8 cellular contexts compared by ENCODE assay signal in genomic region chrX:119468930-119469635, GRCh38. TPM values are rescaled to one million over a fixed set of nuclear protein-coding genes. Genes with fewer than 3 reads are reported as not detected.
A peak's percentile ranks its signal among the peaks of the same experiment; 100 is the strongest.
DNase-seq lines count a peak whose midpoint lies in the region; ATAC-seq and TF ChIP-seq lines count a peak whose summit lies in the region.

No MANE protein-coding gene starts in this region.

- POLR2A ChIA-PET in GM10248 (lab: Yijun Ruan, JAX): no interaction called here

- ATAC-seq in activated naive CD8-positive, alpha-beta T cell treated with anti-CD3 and anti-CD28 coated beads, Interleukin-2, amount 50 U/mL, for 24 hours: peak; percentile 72
- peak; percentile 81 to 96 (median 92) for ATAC-seq in heart right ventricle
- ATAC-seq in upper lobe of right lung: peak; percentile 94

- intact Hi-C loops in heart right ventricle (cut with DNase I) (no loop called here), upper lobe of right lung (cut with DNase I) (no loop called here)

- H3K27me3 Mint-ChIP-seq in activated naive CD8-positive, alpha-beta T cell treated with anti-CD3 and anti-CD28 coated beads, Interleukin-2, amount 50 U/mL, for 24 hours: no peaks in the 10 kb centered on the region
- no peaks in the 10 kb centered on the region for H3K27me3 Mint-ChIP-seq in progenitor cell of endocrine pancreas

- no peak overlapping the region for H2AFZ ChIP-seq in SU-DHL-6 (ENCODE audit: low read depth, low read length, severe bottlenecking)

- H3K9me3 Mint-ChIP-seq in activated naive CD8-positive, alpha-beta T cell treated with anti-CD3 and anti-CD28 coated beads, Interleukin-2, amount 50 U/mL, for 24 hours: no peaks in the 10 kb centered on the region
- H3K9me3 Mint-ChIP-seq in progenitor cell of endocrine pancreas (ENCODE audit: low read depth): no peaks in the 10 kb centered on the region

- peaks cover 32% of the 10 kb centered on the region for H3F3A ChIP-seq in SU-DHL-6 (ENCODE audit: insufficient read depth)

- peaks cover 10% of the 10 kb centered on the region for H3K79me2 ChIP-seq in SU-DHL-6 (ENCODE audit: insufficient read depth, low read length)

- H3K4me1 ChIP-seq in heart right ventricle: peaks cover 0 to 10% (median 0%) of the 10 kb centered on the region in 9 donors
- no peaks in the 10 kb centered on the region for H3K4me1 ChIP-seq in upper lobe of right lung

- peaks cover 24% of the 10 kb centered on the region for H3K36me3 Mint-ChIP-seq in activated naive CD8-positive, alpha-beta T cell treated with anti-CD3 and anti-CD28 coated beads, Interleukin-2, amount 50 U/mL, for 24 hours (ENCODE audit: low read depth)
- H3K36me3 Mint-ChIP-seq in progenitor cell of endocrine pancreas (ENCODE audit: insufficient read depth): no peaks in the 10 kb centered on the region

- DNase-seq in GM10248 (ENCODE audit: extremely low spot score) (peak; percentile 79), HFF-Myc (ENCODE audit: extremely low read depth, low read depth) (no peak), NB4 (ENCODE audit: low read depth) (peak; percentile 90), heart right ventricle (peak; percentile 84 to 91), progenitor cell of endocrine pancreas (ENCODE audit: low spot score, unreplicated experiment) (peak; percentile 77), upper lobe of right lung (peak; percentile 95)
- DNase-seq in activated naive CD8-positive, alpha-beta T cell treated with anti-CD3 and anti-CD28 coated beads, Interleukin-2, amount 50 U/mL, for 24 hours: peak; percentile 91

- peaks cover 14% of the 10 kb centered on the region for H3K4me1 Mint-ChIP-seq in activated naive CD8-positive, alpha-beta T cell treated with anti-CD3 and anti-CD28 coated beads, Interleukin-2, amount 50 U/mL, for 24 hours
- H3K4me1 Mint-ChIP-seq in progenitor cell of endocrine pancreas (ENCODE audit: low read depth): peaks cover 2% of the 10 kb centered on the region

- peaks cover 9% of the 10 kb centered on the region; the same call in 1 of the 2 replicates for H4K20me1 ChIP-seq in SU-DHL-6 (ENCODE audit: low read depth, low read length)

- H3K27me3 ChIP-seq in SU-DHL-6 (ENCODE audit: low read length) (no peaks in the 10 kb centered on the region), heart right ventricle (no peaks in the 10 kb centered on the region), upper lobe of right lung (no peaks in the 10 kb centered on the region)

- TF ChIP-seq CTCF in GM10248 (IDR thresholded peaks at IDR 0.05; ENCODE audit: control extremely low read depth, extremely low read depth, low read depth, missing control alignments) (peak; percentile 78), HFF-Myc (IDR thresholded peaks at IDR 0.05; ENCODE audit: low read depth, low read length, missing control alignments) (peak; percentile 52), NB4 (IDR thresholded peaks at IDR 0.05; ENCODE audit: low read depth, low read length) (peak; percentile 23), SU-DHL-6 (IDR thresholded peaks at IDR 0.05; ENCODE audit: insufficient read depth, low read length, poor library complexity, severe bottlenecking) (peak; percentile 41), heart right ventricle (IDR thresholded peaks at IDR 0.05) (peak; percentile 49 to 87 (median 79)), progenitor cell of endocrine pancreas (IDR thresholded peaks at IDR 0.05; ENCODE audit: unreplicated experiment) (peak; percentile 68), upper lobe of right lung (IDR thresholded peaks at IDR 0.05) (peak; percentile 66)

- H3K36me3 ChIP-seq in SU-DHL-6 (ENCODE audit: low read length): peaks cover 10% of the 10 kb centered on the region; the same call in 1 of the 2 replicates
- peaks cover 0 to 23% (median 0%) of the 10 kb centered on the region in 9 donors for H3K36me3 ChIP-seq in heart right ventricle
- peaks cover 18% of the 10 kb centered on the region for H3K36me3 ChIP-seq in upper lobe of right lung

- H3K4me3 Mint-ChIP-seq in activated naive CD8-positive, alpha-beta T cell treated with anti-CD3 and anti-CD28 coated beads, Interleukin-2, amount 50 U/mL, for 24 hours: peak overlapping the region; percentile 85
- H3K4me3 Mint-ChIP-seq in progenitor cell of endocrine pancreas (ENCODE audit: low read depth): peak overlapping the region; percentile 86

- peak overlapping the region; percentile 99 for H3K9ac ChIP-seq in SU-DHL-6 (ENCODE audit: low read length)

- H3K9me3 ChIP-seq in SU-DHL-6 (ENCODE audit: insufficient read depth, low read length) (no peaks in the 10 kb centered on the region), heart right ventricle (no peaks in the 10 kb centered on the region), upper lobe of right lung (no peaks in the 10 kb centered on the region)

- no peaks in the 10 kb centered on the region for H3K9me2 ChIP-seq in SU-DHL-6 (replicated peaks; ENCODE audit: insufficient read depth, low read length)

- TF ChIP-seq POLR2A in NB4 (IDR thresholded peaks at IDR 0.05; ENCODE audit: extremely low read depth, insufficient read length): peak; percentile 54

- CTCF ChIA-PET in GM10248 (lab: Yijun Ruan, JAX): interaction anchor here (0.6 to 3.7 kb wide), 9 partner anchors 11 to 323 kb away, joined by 3 to 45 read pairs (median 5); partner anchors contain the start of gene RPL39

- H3K27ac Mint-ChIP-seq in activated naive CD8-positive, alpha-beta T cell treated with anti-CD3 and anti-CD28 coated beads, Interleukin-2, amount 50 U/mL, for 24 hours: peak overlapping the region; percentile 93
- peak overlapping the region; percentile 82 for H3K27ac Mint-ChIP-seq in progenitor cell of endocrine pancreas

- H3K27ac ChIP-seq in SU-DHL-6 (ENCODE audit: low read depth, low read length): peak overlapping the region; percentile 90
- peak overlapping the region; percentile 90 to 99 (median 97) for H3K27ac ChIP-seq in heart right ventricle
- peak overlapping the region; percentile 92 for H3K27ac ChIP-seq in upper lobe of right lung

- 1 to 3% methylated on average over 19 to 56 of the region's 60 CpGs for WGBS in heart right ventricle, 2 donors

- H3K4me3 ChIP-seq in HFF-Myc (replicated peaks; ENCODE audit: low read depth, low read length) (peak overlapping the region; percentile 70), NB4 (ENCODE audit: low read depth, low read length) (peak overlapping the region; percentile 78), SU-DHL-6 (ENCODE audit: insufficient read depth, low read length, poor library complexity, severe bottlenecking) (peak overlapping the region; percentile 94), heart right ventricle (peak overlapping the region; percentile 74 to 96 (median 85)), upper lobe of right lung (peak overlapping the region; percentile 72)

- H3K4me2 ChIP-seq in SU-DHL-6 (ENCODE audit: low read depth, low read length, poor library complexity, severe bottlenecking): peak overlapping the region; percentile 68

RNA-seq across cellular contexts. Expression of gene SLC25A5, which starts 0.8 kb away (rescaled TPM):
- total RNA-seq in heart right ventricle: 100 to 1,000 TPM; 133 to 287 (median 184) TPM
- 100 to 1,000 TPM in 1 of 2 donors, 10 to 100 TPM in 1; 43.3 to 482 TPM for polyA plus RNA-seq in heart right ventricle
- total RNA-seq in progenitor cell of endocrine pancreas: 224 and 225 TPM in 2 replicates
- 323 TPM for total RNA-seq in upper lobe of right lung

Comparison
In these comparisons a context has a peak if more than half of its experiments do, and no peak if none do; other contexts are left out.
1. CTCF ChIP-seq: peak in every context shown above with its lines; median percentile 79 in heart right ventricle; 78 in GM10248; 68 in progenitor cell of endocrine pancreas; 66 in upper lobe of right lung; 52 in HFF-Myc; 41 in SU-DHL-6; 23 in NB4.